ENCODE assay signal across 8 cellular contexts in genomic region chr10:73910764-73911552, GRCh38. TPM values are rescaled to one million over a fixed set of nuclear protein-coding genes. Genes with fewer than 3 reads are reported as not detected.
DNase-seq lines count a peak whose midpoint lies in the region; ATAC-seq, FAIRE-seq and TF ChIP-seq lines count a peak whose summit lies in the region.

Gene PLAU (plus strand): TSS chr10:73911132. CDS start chr10:73911556, 424 bp downstream.

- no peak for FAIRE-seq in astrocyte (lab: Jason Lieb, UNC)

- peaks cover 43% of the 10 kb centered on the region for H3K79me2 ChIP-seq in astrocyte (ENCODE audit: insufficient read depth, low read length)

- in situ Hi-C loops in gastrocnemius medialis (cut with MboI; ENCODE audit: low sequenced_read_pairs in 4 of 4): no loop called here

- DNase-seq in CD4-positive, CD25-positive, alpha-beta regulatory T cell: peak; percentile 18 to 68 (median 41)
- peak; percentile 92 for DNase-seq in H7
- DNase-seq in RWPE2 (ENCODE audit: low spot score): no peak
- no peak for DNase-seq in astrocyte (ENCODE audit: low read depth)
- no peak for DNase-seq in gastrocnemius medialis

- TF ChIP-seq CTCF in RWPE2 (IDR thresholded peaks at IDR 0.05; ENCODE audit: poor library complexity, severe bottlenecking): no peak
- no peak for TF ChIP-seq CTCF in astrocyte (IDR thresholded peaks at IDR 0.05; ENCODE audit: insufficient read depth, low read depth, low read length)
- no peak for TF ChIP-seq CTCF in gastrocnemius medialis (IDR thresholded peaks at IDR 0.05 in 4 of 5, conservative IDR thresholded peaks at IDR 0.05 in 1 of 5)

- no peaks in the 10 kb centered on the region for H3K9me3 ChIP-seq in CD4-positive, CD25-positive, alpha-beta regulatory T cell (ENCODE audit: control insufficient read depth in 2 of 2, low read length in 2 of 2)
- H3K9me3 ChIP-seq in RWPE2 (ENCODE audit: severe bottlenecking) (no peaks in the 10 kb centered on the region), astrocyte (ENCODE audit: insufficient read depth, low read depth, low read length) (no peaks in the 10 kb centered on the region), gastrocnemius medialis (no peaks in the 10 kb centered on the region)

- H3K4me3 Mint-ChIP-seq in CD4-positive, CD25-positive, alpha-beta regulatory T cell: peak within 1 kb of the TSS; percentile 82 to 94 (median 85)
- peak within 1 kb of the TSS; percentile 96 for H3K4me3 Mint-ChIP-seq in astrocyte (ENCODE audit: unreplicated experiment)

- H3K4me1 Mint-ChIP-seq in CD4-positive, CD25-positive, alpha-beta regulatory T cell: peaks cover 0 to 38% (median 11%) of the 10 kb centered on the region in 4 donors
- peaks cover 41% of the 10 kb centered on the region for H3K4me1 Mint-ChIP-seq in astrocyte (ENCODE audit: low read depth, unreplicated experiment)

- peaks cover 64% of the 10 kb centered on the region for H3K27me3 Mint-ChIP-seq in CD4-positive, CD25-positive, alpha-beta regulatory T cell
- H3K27me3 Mint-ChIP-seq in astrocyte (ENCODE audit: low read depth, unreplicated experiment): no peaks in the 10 kb centered on the region

- H3K4me2 ChIP-seq in astrocyte (ENCODE audit: low read length): peak within 1 kb of the TSS; percentile 95

- TF ChIP-seq POLR2A in gastrocnemius medialis (IDR thresholded peaks at IDR 0.05): peak; percentile 47 to 65

- H3K36me3 ChIP-seq in CD4-positive, CD25-positive, alpha-beta regulatory T cell (ENCODE audit: control insufficient read depth, insufficient read depth, low read length): no peaks in the 10 kb centered on the region
- H3K36me3 ChIP-seq in H7 (replicated peaks; ENCODE audit: control insufficient read depth, insufficient read depth, low read length): peaks cover 2% of the 10 kb centered on the region
- H3K36me3 ChIP-seq in RWPE2 (ENCODE audit: low read depth): peaks cover 42% of the 10 kb centered on the region
- H3K36me3 ChIP-seq in astrocyte (ENCODE audit: insufficient read depth, low read length): peaks cover 16% of the 10 kb centered on the region
- H3K36me3 ChIP-seq in gastrocnemius medialis: no peaks in the 10 kb centered on the region

- H3K4me1 ChIP-seq in CD4-positive, CD25-positive, alpha-beta regulatory T cell (ENCODE audit: control insufficient read depth, insufficient read depth, low read length, poor library complexity, severe bottlenecking): peaks cover 23% of the 10 kb centered on the region
- H3K4me1 ChIP-seq in RWPE2 (ENCODE audit: insufficient read depth, poor library complexity, severe bottlenecking) (peaks cover 70% of the 10 kb centered on the region), astrocyte (ENCODE audit: insufficient read depth, low read length) (peaks cover 72% of the 10 kb centered on the region), gastrocnemius medialis (peaks cover 36 to 56% of the 10 kb centered on the region in 2 donors)

- peak within 1 kb of the TSS; percentile 79 for H3K9ac ChIP-seq in astrocyte (ENCODE audit: low read length)

- H3K9me3 Mint-ChIP-seq in CD4-positive, CD25-positive, alpha-beta regulatory T cell: peaks cover 0 to 5% (median 0%) of the 10 kb centered on the region in 7 donors
- peaks cover 5% of the 10 kb centered on the region for H3K9me3 Mint-ChIP-seq in astrocyte (ENCODE audit: unreplicated experiment)

- intact Hi-C loops in gastrocnemius medialis (cut with DNase I; ENCODE audit: low total_unique reads): no loop called here

- H3K27ac Mint-ChIP-seq in CD4-positive, CD25-positive, alpha-beta regulatory T cell: peak within 1 kb of the TSS in 1 of 3 donors; percentile 68
- H3K27ac Mint-ChIP-seq in astrocyte (ENCODE audit: unreplicated experiment): peak within 1 kb of the TSS; percentile 81

- no peak within 1 kb of the TSS for H3K27ac ChIP-seq in CD4-positive, CD25-positive, alpha-beta regulatory T cell (ENCODE audit: insufficient read depth, low read length, poor library complexity, severe bottlenecking)
- peak within 1 kb of the TSS; percentile 92 for H3K27ac ChIP-seq in RWPE2 (ENCODE audit: poor library complexity, severe bottlenecking)
- H3K27ac ChIP-seq in astrocyte (ENCODE audit: low read depth, low read length): peak within 1 kb of the TSS; percentile 43
- peak within 1 kb of the TSS; percentile 70 to 80 (median 78) for H3K27ac ChIP-seq in gastrocnemius medialis

- H3K4me3 ChIP-seq in CD4-positive, CD25-positive, alpha-beta regulatory T cell (ENCODE audit: low read depth, low read length): no peak within 1 kb of the TSS
- peak within 1 kb of the TSS; percentile 89 for H3K4me3 ChIP-seq in H7 (ENCODE audit: insufficient read depth, low read depth, low read length)
- peak within 1 kb of the TSS; percentile 73 for H3K4me3 ChIP-seq in RWPE2 (ENCODE audit: severe bottlenecking)
- peak within 1 kb of the TSS; percentile 76 for H3K4me3 ChIP-seq in astrocyte (ENCODE audit: insufficient read depth, low read depth, low read length)
- H3K4me3 ChIP-seq in iPS-11a (ENCODE audit: low read depth, low read length): peak within 1 kb of the TSS; percentile 47
- H3K4me3 ChIP-seq in gastrocnemius medialis: peak within 1 kb of the TSS; percentile 59 to 82 (median 73)

- peaks cover 3% of the 10 kb centered on the region for H3K36me3 Mint-ChIP-seq in CD4-positive, CD25-positive, alpha-beta regulatory T cell
- H3K36me3 Mint-ChIP-seq in astrocyte (ENCODE audit: low read depth, unreplicated experiment): peaks cover 24% of the 10 kb centered on the region

- H4K20me1 ChIP-seq in astrocyte (ENCODE audit: insufficient read depth, low read length): peaks cover 44% of the 10 kb centered on the region

- H2AFZ ChIP-seq in astrocyte (ENCODE audit: low read depth, low read length): peak within 1 kb of the TSS; percentile 73

- peak; percentile 56 to 57 for ATAC-seq in CD4-positive, CD25-positive, alpha-beta regulatory T cell (ENCODE audit: low read depth in 2 of 2)
- ATAC-seq in RWPE2 (ENCODE audit: low read depth) (peak; percentile 45), gastrocnemius medialis (peak in 1 of 2 donors; percentile 14), GM19395 (IDR thresholded peaks at IDR 0.05; ENCODE audit: unreplicated experiment) (no peak), GM21360 (IDR thresholded peaks at IDR 0.05; ENCODE audit: unreplicated experiment) (no peak)

- peaks cover 29% of the 10 kb centered on the region for H3K27me3 ChIP-seq in CD4-positive, CD25-positive, alpha-beta regulatory T cell (ENCODE audit: control insufficient read depth, insufficient read depth, low read length)
- H3K27me3 ChIP-seq in H7 (ENCODE audit: control insufficient read depth, insufficient read depth, low read length) (peaks cover 8% of the 10 kb centered on the region), RWPE2 (ENCODE audit: insufficient read depth, poor library complexity, severe bottlenecking) (no peaks in the 10 kb centered on the region), astrocyte (ENCODE audit: insufficient read depth, low read length) (no peaks in the 10 kb centered on the region), gastrocnemius medialis (peaks cover 0 to 7% (median 0%) of the 10 kb centered on the region in 3 donors)

RNA-seq across cellular contexts. Expression of gene PLAU, which starts in this region (rescaled TPM):
- total RNA-seq in CD4-positive, CD25-positive, alpha-beta regulatory T cell: 0.35 TPM
- not detected for polyA plus RNA-seq in CD4-positive, CD25-positive, alpha-beta regulatory T cell
- 25.4 and 29.5 TPM in 2 replicates for total RNA-seq in H7 (2014; rRNA removed; shearing (Covaris generic))
- total RNA-seq in astrocyte (81.2 and 90.2 TPM in 2 replicates), gastrocnemius medialis (1 to 10 TPM in 3 of 4 donors, under 1 TPM in 1; 0.83 to 5.0 (median 2.3) TPM)

Comparison
In these comparisons a context has a peak if more than half of its experiments do, and no peak if none do; other contexts are left out.
1. Peak in DNase-seq and ATAC-seq in CD4-positive, CD25-positive, alpha-beta regulatory T cell; RNA of the gene not detected or under 1 TPM.